In genomic region chr2:85611705-85612587, GRCh38 we compare ENCODE assay signal across 1 cellular context.
TF ChIP-seq lines count a peak whose summit lies in the region.

A gene with protein sequence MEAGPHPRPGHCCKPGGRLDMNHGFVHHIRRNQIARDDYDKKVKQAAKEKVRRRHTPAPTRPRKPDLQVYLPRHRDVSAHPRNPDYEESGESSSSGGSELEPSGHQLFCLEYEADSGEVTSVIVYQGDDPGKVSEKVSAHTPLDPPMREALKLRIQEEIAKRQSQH (minus strand): TSS chr2:85612066. CDS start chr2:85611984, 82 bp downstream.

TF ChIP-seq in A549, 52 proteins besides CTCF, POLR2A, EP300 and RAD21 (continued from another document):
- TF ChIP-seq ELK1 (IDR thresholded peaks at IDR 0.05; ENCODE audit: low read depth, low read length) (no peak), BCL3 (IDR thresholded peaks at IDR 0.05) (peak; percentile 49; the same call in 1 of the 3 replicates), SREBF2 (IDR thresholded peaks at IDR 0.05) (no peak), CHD4 (IDR thresholded peaks at IDR 0.05; ENCODE audit: borderline replicate concordance) (no peak), EHF (CRISPR knock-in tag; IDR thresholded peaks at IDR 0.05) (no peak), NPAS2 (CRISPR knock-in tag; IDR thresholded peaks at IDR 0.05; ENCODE audit: borderline replicate concordance) (no peak), NR3C1 (IDR thresholded peaks at IDR 0.05) (no peak), PHF8 (IDR thresholded peaks at IDR 0.05; ENCODE audit: borderline replicate concordance, low read depth) (peak; percentile 28), CHD2 (IDR thresholded peaks at IDR 0.05; ENCODE audit: low read length, partially characterized antibody) (no peak), ZC3H11A (IDR thresholded peaks at IDR 0.05) (0 out of 2 replicates have a peak, but pooled peaks have one; percentile 9), GATA3 (IDR thresholded peaks at IDR 0.05; ENCODE audit: borderline replicate concordance) (0 out of 2 replicates have a peak, but pooled peaks have one; percentile 25), NFE2L2 (conservative IDR thresholded peaks at IDR 0.05; ENCODE audit: low read length) (no peak), KDM1A (IDR thresholded peaks at IDR 0.05; ENCODE audit: low read depth) (no peak), MYC (IDR thresholded peaks at IDR 0.05; ENCODE audit: borderline replicate concordance, low read length) (no peak), EHMT2 (IDR thresholded peaks at IDR 0.05; ENCODE audit: low read depth) (no peak), RCOR1 (IDR thresholded peaks at IDR 0.05; ENCODE audit: low read depth, low read length) (no peak), TFCP2L1 (CRISPR knock-in tag; IDR thresholded peaks at IDR 0.05) (no peak)
- TF ChIP-seq, protein P1, sequence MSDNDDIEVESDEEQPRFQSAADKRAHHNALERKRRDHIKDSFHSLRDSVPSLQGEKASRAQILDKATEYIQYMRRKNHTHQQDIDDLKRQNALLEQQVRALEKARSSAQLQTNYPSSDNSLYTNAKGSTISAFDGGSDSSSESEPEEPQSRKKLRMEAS (IDR thresholded peaks at IDR 0.05): peak; percentile 94
- TF ChIP-seq, protein P2, sequence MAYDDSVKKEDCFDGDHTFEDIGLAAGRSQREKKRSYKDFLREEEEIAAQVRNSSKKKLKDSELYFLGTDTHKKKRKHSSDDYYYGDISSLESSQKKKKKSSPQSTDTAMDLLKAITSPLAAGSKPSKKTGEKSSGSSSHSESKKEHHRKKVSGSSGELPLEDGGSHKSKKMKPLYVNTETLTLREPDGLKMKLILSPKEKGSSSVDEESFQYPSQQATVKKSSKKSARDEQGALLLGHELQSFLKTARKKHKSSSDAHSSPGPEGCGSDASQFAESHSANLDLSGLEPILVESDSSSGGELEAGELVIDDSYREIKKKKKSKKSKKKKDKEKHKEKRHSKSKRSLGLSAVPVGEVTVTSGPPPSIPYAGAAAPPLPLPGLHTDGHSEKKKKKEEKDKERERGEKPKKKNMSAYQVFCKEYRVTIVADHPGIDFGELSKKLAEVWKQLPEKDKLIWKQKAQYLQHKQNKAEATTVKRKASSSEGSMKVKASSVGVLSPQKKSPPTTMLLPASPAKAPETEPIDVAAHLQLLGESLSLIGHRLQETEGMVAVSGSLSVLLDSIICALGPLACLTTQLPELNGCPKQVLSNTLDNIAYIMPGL (CRISPR knock-in tag; IDR thresholded peaks at IDR 0.05; ENCODE audit: borderline replicate concordance): no peak
